In genomic region chr14:59777006-59777579, GRCh38 we compare ENCODE assay signal across 17 cellular contexts.
DNase-seq lines count a peak whose midpoint lies in the region; ATAC-seq, FAIRE-seq and TF ChIP-seq lines count a peak whose summit lies in the region.
"Had no signal": no experiment of that assay in that cellular context is flagged by ENCODE, and none has a peak within 500 bp of the region (broad histone marks: within the 10 kb centered on the region; RNA-seq: fewer than 3 reads in every experiment).

No MANE protein-coding gene starts in this region.

- 88% methylated on average over 3 of the region's 4 CpGs for WGBS in right lobe of liver (ENCODE audit: insufficient coverage, low coverage, low lambda C conversion rate, missing lambda C conversion rate)

- H3K4me3 ChIP-seq in right lobe of liver (no peak overlapping the region), SJCRH30 (no peak overlapping the region)
- H3K4me3 ChIP-seq: GM12878 had no signal

- H3K27me3 ChIP-seq in right lobe of liver (no peaks in the 10 kb centered on the region), SJCRH30 (no peaks in the 10 kb centered on the region)

- no peak for TF ChIP-seq POLR2A in right lobe of liver (IDR thresholded peaks at IDR 0.05)

- FAIRE-seq in GM18507 (lab: Jason Lieb, UNC) (peak; percentile 35), HTR-8/SVneo (lab: Jason Lieb, UNC) (peak; percentile 75)
- FAIRE-seq: GM12878, H54 had no signal

- no peaks in the 10 kb centered on the region for H3K9me3 ChIP-seq in right lobe of liver
- H3K9me3 ChIP-seq in SJCRH30 (replicated peaks), result no peaks in the 10 kb centered on the region

- H3K27ac ChIP-seq in right lobe of liver (no peak overlapping the region), SJCRH30 (no peak overlapping the region)

- H3K36me3 ChIP-seq in right lobe of liver (no peaks in the 10 kb centered on the region), SJCRH30 (no peaks in the 10 kb centered on the region)

- H3K4me1 ChIP-seq in right lobe of liver, result no peaks in the 10 kb centered on the region
- H3K4me1 ChIP-seq in SJCRH30, result peaks cover 2% of the 10 kb centered on the region; the same call in 1 of the 2 replicates

- no peak for DNase-seq in GM18507 (ENCODE audit: extremely low spot score, insufficient read length, low read depth)
- no peak for DNase-seq in HTR-8/SVneo (ENCODE audit: insufficient read length, low spot score)
- DNase-seq in right lobe of liver, result no peak
- DNase-seq in SJCRH30, result no peak
- DNase-seq in cardiac septum (ENCODE audit: low spot score), result no peak
- DNase-seq: C1 segment of cervical spinal cord; Calu3; CD4-positive, alpha-beta memory T cell; COR-L47; DMS79; EL; GDM1; GOT3; HCEC 1CT had no signal

- ATAC-seq in right lobe of liver, result peak in 3 of 4 donors; percentile 49 to 93 (median 58)
- ATAC-seq in HG03520 (IDR thresholded peaks at IDR 0.05; ENCODE audit: unreplicated experiment), result no peak
- ATAC-seq: GM12878 had no signal

- TF ChIP-seq CTCF in right lobe of liver (IDR thresholded peaks at IDR 0.05), result no peak

- intact Hi-C loops in right lobe of liver (cut with DNase I), result no loop called here
- intact Hi-C loops in cardiac septum (cut with DNase I), result no loop called here
